In the genomic region with DNA sequence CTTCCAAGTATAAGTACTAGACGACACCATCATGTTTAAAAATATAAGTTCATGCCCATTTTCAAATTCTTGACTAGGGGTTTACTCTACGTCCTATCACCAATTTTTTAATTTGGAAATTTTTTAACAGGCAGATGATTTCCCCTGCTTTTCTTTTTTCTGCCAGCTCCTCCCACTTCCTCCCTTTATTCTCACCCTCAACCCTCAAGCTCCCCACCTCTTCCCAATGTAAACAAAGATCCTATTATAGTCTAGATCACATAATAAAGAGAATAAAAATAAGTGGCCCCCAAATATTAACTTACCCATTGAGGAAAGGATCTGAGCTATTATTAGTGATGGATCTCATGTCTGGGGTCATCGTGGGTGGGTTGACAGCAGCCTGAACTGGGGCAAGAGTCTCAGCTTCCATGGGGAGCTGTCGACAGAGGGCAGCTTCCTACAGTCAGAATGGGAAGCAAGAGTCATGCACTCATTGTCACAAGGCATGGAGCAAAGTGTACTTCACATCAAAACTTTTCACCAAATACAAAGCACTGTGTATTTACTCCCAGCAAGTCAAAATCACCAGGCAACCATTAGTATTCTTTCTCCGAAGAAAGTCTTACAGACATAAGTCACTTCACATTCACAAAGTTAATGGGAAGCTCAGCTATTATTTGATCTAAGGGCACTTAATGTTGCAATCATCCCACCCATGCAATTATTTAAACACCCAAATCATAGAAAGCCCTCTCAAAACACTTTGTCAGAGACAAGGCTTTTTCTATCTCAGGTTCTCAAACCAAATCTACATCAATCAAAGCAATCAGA, we compare ENCODE assay signal across 11 cellular contexts. TPM values are rescaled to one million over a fixed set of nuclear protein-coding genes. Genes with fewer than 3 reads are reported as not detected.
DNase-seq lines count a peak whose midpoint lies in the region; ATAC-seq, FAIRE-seq and TF ChIP-seq lines count a peak whose summit lies in the region.
"Had no signal": no experiment of that assay in that cellular context is flagged by ENCODE, and none has a peak within 500 bp of the region (broad histone marks: within the 10 kb centered on the region; RNA-seq: fewer than 3 reads in every experiment).

No MANE protein-coding gene starts in this region.

- H3K27me3 Mint-ChIP-seq in MCF 10A (ENCODE audit: insufficient read depth, unreplicated experiment), result no peaks in the 10 kb centered on the region

- H3K4ac ChIP-seq in mesendoderm (ENCODE audit: low read depth, low read length), result no peak overlapping the region

- H4K5ac ChIP-seq in mesendoderm (ENCODE audit: low read length), result no peak overlapping the region

- FAIRE-seq in GM12891 (lab: Jason Lieb, UNC), result no peak
- FAIRE-seq: GM12878 had no signal

- CTCF ChIA-PET in MCF 10A (lab: Yijun Ruan, JAX) (interaction anchor here (0.7 to 2.4 kb wide), 7 partner anchors 14 to 296 kb away, joined by 3 to 11 read pairs (median 3); no protein-coding TSS in a partner anchor), mammary epithelial cell (lab: Charles Lee; ENCODE audit: low non-redundant PET) (no interaction called here)

- H3K4me2 ChIP-seq in mammary epithelial cell (ENCODE audit: insufficient read depth, low read depth, low read length) (no peak overlapping the region), mesendoderm (ENCODE audit: low read length) (no peak overlapping the region)

- no peak overlapping the region for H2AFZ ChIP-seq in mammary epithelial cell (ENCODE audit: low read depth, low read length)

- H3K4me3 ChIP-seq in mammary epithelial cell (replicated peaks in 1 of 3; ENCODE audit: insufficient read depth in 1 of 3, low read depth in 2 of 3, low read length in 3 of 3) (no peak overlapping the region), esophagus (ENCODE audit: low read depth in 1 of 2, low read length in 2 of 2) (no peak overlapping the region), mesendoderm (ENCODE audit: low read length) (no peak overlapping the region), aorta (ENCODE audit: low read length in 2 of 2) (no peak overlapping the region)
- H3K4me3 ChIP-seq: GM12878 had no signal

- H3K79me1 ChIP-seq in mesendoderm (ENCODE audit: low read length), result no peaks in the 10 kb centered on the region

- peaks cover 46% of the 10 kb centered on the region for H3K79me2 ChIP-seq in mammary epithelial cell (ENCODE audit: insufficient read depth, low read length)
- H3K79me2 ChIP-seq in mesendoderm (ENCODE audit: control insufficient read depth, insufficient read depth, low read length), result no peaks in the 10 kb centered on the region

- in situ Hi-C loops in mammary epithelial cell (cut with MboI; ENCODE audit: low sequenced_read_pairs in 2 of 2), result loop anchor here in 1 of 2 donors (5.0 kb wide), 1 partner anchor 190 kb away; no protein-coding TSS in a partner anchor

- H3K18ac ChIP-seq in mesendoderm (ENCODE audit: low read length), result no peak overlapping the region

- H3K23ac ChIP-seq in mesendoderm (ENCODE audit: low read length), result no peak overlapping the region

- H4K8ac ChIP-seq in mesendoderm (ENCODE audit: low read depth, low read length), result no peak overlapping the region

- ATAC-seq in aorta (ENCODE audit: low FRiP score) (peak; percentile 50), GM21723 (IDR thresholded peaks at IDR 0.05; ENCODE audit: unreplicated experiment) (no peak), HG02970 (IDR thresholded peaks at IDR 0.05; ENCODE audit: low FRiP score, unreplicated experiment) (no peak)
- ATAC-seq: GM12878; stimulated activated naive B cell treated with anti-CD40 and anti-IgM and Interleukin-4, amounts not matched to agents 10 μg/mL and 1 μg/mL and 100 μg/mL, for 72 hours had no signal

- H3K9ac ChIP-seq in mammary epithelial cell (ENCODE audit: insufficient read depth, low read length) (no peak overlapping the region), mesendoderm (ENCODE audit: low read length) (no peak overlapping the region)

- no peaks in the 10 kb centered on the region for H3K9me3 ChIP-seq in mammary epithelial cell (replicated peaks; ENCODE audit: insufficient read depth, low read length)
- H3K9me3 ChIP-seq in esophagus (ENCODE audit: control insufficient read depth in 2 of 2, insufficient read depth in 1 of 2, low read depth in 1 of 2, low read length in 1 of 2), result no peaks in the 10 kb centered on the region
- H3K9me3 ChIP-seq in aorta (ENCODE audit: control insufficient read depth, low read length), result no peaks in the 10 kb centered on the region

- H3K4me3 Mint-ChIP-seq in MCF 10A (ENCODE audit: unreplicated experiment), result no peak overlapping the region
- H3K4me3 Mint-ChIP-seq: stimulated activated naive B cell treated with anti-CD40 and anti-IgM and Interleukin-4, amounts not matched to agents 10 μg/mL and 1 μg/mL and 100 μg/mL, for 72 hours had no signal

- H3K56ac ChIP-seq in mesendoderm (ENCODE audit: low read length), result no peak overlapping the region

- peaks cover 30% of the 10 kb centered on the region for H3K36me3 Mint-ChIP-seq in MCF 10A (ENCODE audit: insufficient read depth, unreplicated experiment)
- H3K36me3 Mint-ChIP-seq: stimulated activated naive B cell treated with anti-CD40 and anti-IgM and Interleukin-4, amounts not matched to agents 10 μg/mL and 1 μg/mL and 100 μg/mL, for 72 hours had no signal

- H2BK120ac ChIP-seq in mesendoderm (ENCODE audit: low read depth, low read length), result no peak overlapping the region

- H3K4me1 ChIP-seq in mammary epithelial cell (ENCODE audit: insufficient read depth, low read length) (peaks cover 14% of the 10 kb centered on the region), esophagus (ENCODE audit: control insufficient read depth in 2 of 2, insufficient read depth in 2 of 2, low read length in 1 of 2) (peaks cover under 1 to 1% of the 10 kb centered on the region in 2 donors), mesendoderm (ENCODE audit: control insufficient read depth, low read depth, low read length) (no peaks in the 10 kb centered on the region), aorta (ENCODE audit: control insufficient read depth in 1 of 2, insufficient read depth in 2 of 2, low read length in 2 of 2) (peaks cover 6 to 16% of the 10 kb centered on the region in 2 donors)

- WGBS in mammary epithelial cell (ENCODE audit: low coverage, missing lambda C conversion rate), result 70% methylated on average over 5 of the region's 5 CpGs
- WGBS in esophagus, 2 donors, result 61 to 63% methylated on average over 5 of the region's 5 CpGs
- no CpG with 5 or more reads among the region's 5 CpGs for WGBS in mesendoderm (ENCODE audit: extremely low coverage, insufficient coverage, low lambda C conversion rate)
- WGBS in aorta, 2 donors, result 33 to 35% methylated on average over 5 of the region's 5 CpGs

- intact Hi-C loops in MCF 10A (cut with micrococcal nuclease) (no loop called here), mammary epithelial cell (cut with micrococcal nuclease) (no loop called here), aorta (cut with DNase I) (no loop called here)

- BruUV-seq in MCF 10A (replicated peaks; lab: Mats Ljungman, UMichigan) (no TSS peak), mammary epithelial cell (replicated peaks; lab: Mats Ljungman, UMichigan) (no TSS peak)

- POLR2A ChIA-PET in MCF 10A (lab: Yijun Ruan, JAX), result no interaction called here

- H3K27me3 ChIP-seq in mammary epithelial cell (ENCODE audit: insufficient read depth, low read length) (no peaks in the 10 kb centered on the region), esophagus (ENCODE audit: control insufficient read depth in 1 of 2, insufficient read depth in 2 of 2, low read length in 2 of 2) (no peaks in the 10 kb centered on the region), mesendoderm (ENCODE audit: insufficient read depth, low read length, poor library complexity) (no peaks in the 10 kb centered on the region), aorta (ENCODE audit: control insufficient read depth in 1 of 2, insufficient read depth in 2 of 2, low read length in 1 of 2) (no peaks in the 10 kb centered on the region)

- no peak for TF ChIP-seq POLR2A in GM12891 (IDR thresholded peaks at IDR 0.05; ENCODE audit: low read depth, low read length)

- dilution Hi-C loops in mammary epithelial cell (cut with HindIII; ENCODE audit: low sequenced_read_pairs), result no loop called here

- H2BK15ac ChIP-seq in mesendoderm (replicated peaks; ENCODE audit: low read depth), result no peak overlapping the region

- H3K27ac ChIP-seq in mammary epithelial cell (ENCODE audit: insufficient read depth, low read depth, low read length), result no peak overlapping the region
- peak overlapping the region; percentile 4 to 49 for H3K27ac ChIP-seq in esophagus (ENCODE audit: low read depth in 2 of 2, low read length in 1 of 2)
- H3K27ac ChIP-seq in mesendoderm (ENCODE audit: low read depth, low read length), result no peak overlapping the region
- H3K27ac ChIP-seq in aorta (ENCODE audit: low read depth in 1 of 2, low read length in 2 of 2), result no peak overlapping the region

- H3K36me3 ChIP-seq in mammary epithelial cell (ENCODE audit: insufficient read depth, low read length) (peaks cover 15% of the 10 kb centered on the region), esophagus (ENCODE audit: control insufficient read depth in 2 of 2, insufficient read depth in 2 of 2, low read length in 1 of 2) (peaks cover 0 to 5% of the 10 kb centered on the region in 2 donors), mesendoderm (ENCODE audit: control insufficient read depth, insufficient read depth, low read length) (no peaks in the 10 kb centered on the region), aorta (ENCODE audit: control insufficient read depth in 1 of 2, insufficient read depth in 2 of 2, low read length in 1 of 2) (peaks cover 0 to 6% of the 10 kb centered on the region in 2 donors)

- H3K4me1 Mint-ChIP-seq in MCF 10A (ENCODE audit: insufficient read depth, unreplicated experiment), result peaks cover 6% of the 10 kb centered on the region

- H4K20me1 ChIP-seq in mammary epithelial cell (ENCODE audit: insufficient read depth, low read length), result no peaks in the 10 kb centered on the region

- TF ChIP-seq CTCF in MCF 10A (IDR thresholded peaks at IDR 0.05; ENCODE audit: unreplicated experiment) (no peak), mammary epithelial cell (conservative IDR thresholded peaks at IDR 0.05 in 1 of 2, IDR thresholded peaks at IDR 0.05 in 1 of 2; ENCODE audit: extremely low read depth in 1 of 2, insufficient read depth in 1 of 2, low read depth in 1 of 2, low read length in 2 of 2) (no peak)

- H2BK5ac ChIP-seq in mesendoderm (ENCODE audit: low read length), result no peak overlapping the region

- H3K9me3 Mint-ChIP-seq in MCF 10A (ENCODE audit: unreplicated experiment), result no peaks in the 10 kb centered on the region
- H3K9me3 Mint-ChIP-seq: stimulated activated naive B cell treated with anti-CD40 and anti-IgM and Interleukin-4, amounts not matched to agents 10 μg/mL and 1 μg/mL and 100 μg/mL, for 72 hours had no signal

- peak overlapping the region; percentile 20 for H3K27ac Mint-ChIP-seq in MCF 10A (ENCODE audit: low read depth, unreplicated experiment)
- H3K27ac Mint-ChIP-seq: stimulated activated naive B cell treated with anti-CD40 and anti-IgM and Interleukin-4, amounts not matched to agents 10 μg/mL and 1 μg/mL and 100 μg/mL, for 72 hours had no signal

- H2AK5ac ChIP-seq in mesendoderm (ENCODE audit: low read length), result no peak overlapping the region

- no peak for DNase-seq in MCF 10A (ENCODE audit: unreplicated experiment)
- no peak for DNase-seq in mammary epithelial cell
- peak; percentile 55 for DNase-seq in mesendoderm
- no peak for DNase-seq in aorta
- no peak for DNase-seq in GM12891 (ENCODE audit: insufficient read length, low spot score)
- DNase-seq: stimulated activated naive B cell treated with anti-CD40 and anti-IgM and Interleukin-4, amounts not matched to agents 10 μg/mL and 1 μg/mL and 100 μg/mL, for 72 hours had no signal

RNA-seq across cellular contexts. Expression of a gene that starts 53.2 kb away (rescaled TPM):
- total RNA-seq in MCF 10A (2022) (not detected in 2 replicates), mammary epithelial cell (not detected), aorta (not detected)
- polyA plus RNA-seq in mammary epithelial cell (not detected), esophagus (under 1 TPM; 0.02 to 0.12 TPM), aorta (10 to 100 TPM in 1 of 2 donors, under 1 TPM in 1; 0.20 to 83.4 TPM)
- polyA minus RNA-seq in mammary epithelial cell, result not detected
- polyA plus RNA-seq in mesendoderm (2013, experiment 1 of 2), result not detected
- polyA plus RNA-seq in mesendoderm (2013, experiment 2 of 2), result not detected
- not detected for polyA plus RNA-seq in GM12891 (2012; ENCODE audit: low read depth, missing spikeins)
- total RNA-seq: HT1080 had no signal

Comparison
In these comparisons a context has a peak if more than half of its experiments do, and no peak if none do; other contexts are left out.
1. H3K27ac ChIP-seq: peak in esophagus (2 of 2); none in mammary epithelial cell (single experiment), mesendoderm (single experiment) and aorta (0 of 2).